Comparison of ENCODE assay signal across 1 cellular context in genomic region chr5:1929108-1929991, GRCh38.
TF ChIP-seq lines count a peak whose summit lies in the region.

No MANE protein-coding gene starts in this region.

TF ChIP-seq in GM23338, 12 proteins besides CTCF, POLR2A, EP300 and RAD21 (continued from another document):
- TF ChIP-seq ZNF462 (CRISPR knock-in tag; IDR thresholded peaks at IDR 0.05), result no peak
- no peak for TF ChIP-seq ZNF331 (CRISPR knock-in tag; IDR thresholded peaks at IDR 0.05; ENCODE audit: low read depth)
- no peak for TF ChIP-seq EZH2phosphoT487 (IDR thresholded peaks at IDR 0.05; ENCODE audit: unreplicated experiment)
- TF ChIP-seq EZH2 (IDR thresholded peaks at IDR 0.05; ENCODE audit: low read depth, unreplicated experiment), result no peak
- TF ChIP-seq JUNB (IDR thresholded peaks at IDR 0.05; ENCODE audit: unreplicated experiment), result no peak
